Comparison of ENCODE assay signal across 8 cellular contexts in genomic region chr17:41918392-41919164, GRCh38. TPM values are rescaled to one million over a fixed set of nuclear protein-coding genes. Genes with fewer than 3 reads are reported as not detected.
A peak's percentile ranks its signal among the peaks of the same experiment; 100 is the strongest.
DNase-seq lines count a peak whose midpoint lies in the region; ATAC-seq and TF ChIP-seq lines count a peak whose summit lies in the region.

ACLY (minus strand) TSS chr17:41918951; CDS start chr17:41913873, 5,078 bp downstream.

- peaks cover 6% of the 10 kb centered on the region for H3K36me3 ChIP-seq in H7 (replicated peaks; ENCODE audit: control insufficient read depth, insufficient read depth, low read length)
- peaks cover 47% of the 10 kb centered on the region for H3K36me3 ChIP-seq in MG63
- peaks cover 2% of the 10 kb centered on the region for H3K36me3 ChIP-seq in SJCRH30
- peaks cover 14% of the 10 kb centered on the region for H3K36me3 ChIP-seq in neuron (ENCODE audit: insufficient read depth, low read length)
- H3K36me3 ChIP-seq in subcutaneous abdominal adipose tissue (ENCODE audit: control insufficient read depth in 5 of 5, insufficient read depth in 5 of 5, low read length in 5 of 5), result peaks cover 0 to 4% (median 2%) of the 10 kb centered on the region in 5 donors

- DNase-seq in ELF-1 (ENCODE audit: low read depth, low spot score) (peak; percentile 99), H7 (peak; percentile 100), MG63 (peak; percentile 98), SJCRH30 (peak; percentile 97 to 98), foreskin keratinocyte (peak; percentile 86 to 93)
- peak; percentile 94 for DNase-seq in activated gamma-delta T cell treated with anti-CD3 and anti-CD28 coated beads, Interleukin-2, amount 50 U/mL, for 16 hours (ENCODE audit: low read depth)

- H3K9me3 ChIP-seq in MG63 (no peaks in the 10 kb centered on the region), SJCRH30 (replicated peaks) (no peaks in the 10 kb centered on the region), neuron (ENCODE audit: low read length) (no peaks in the 10 kb centered on the region), subcutaneous abdominal adipose tissue (ENCODE audit: control insufficient read depth in 5 of 5, low read length in 5 of 5) (no peaks in the 10 kb centered on the region)

- H3K27ac ChIP-seq in SJCRH30, result peak within 1 kb of the TSS; percentile 69
- peak within 1 kb of the TSS; percentile 71 for H3K27ac ChIP-seq in foreskin keratinocyte
- peak within 1 kb of the TSS; percentile 95 for H3K27ac ChIP-seq in subcutaneous abdominal adipose tissue (ENCODE audit: low read depth, low read length)

- H3K27me3 ChIP-seq in H7 (ENCODE audit: control insufficient read depth, insufficient read depth, low read length), result no peaks in the 10 kb centered on the region
- no peaks in the 10 kb centered on the region for H3K27me3 ChIP-seq in MG63
- no peaks in the 10 kb centered on the region for H3K27me3 ChIP-seq in SJCRH30
- no peaks in the 10 kb centered on the region for H3K27me3 ChIP-seq in foreskin keratinocyte
- no peaks in the 10 kb centered on the region for H3K27me3 ChIP-seq in neuron (ENCODE audit: insufficient read depth, low read length)
- no peaks in the 10 kb centered on the region for H3K27me3 ChIP-seq in subcutaneous abdominal adipose tissue (ENCODE audit: control insufficient read depth in 5 of 5, insufficient read depth in 4 of 5, low read length in 5 of 5)

- peak within 1 kb of the TSS; percentile 44 to 92 (median 88) for H3K9ac ChIP-seq in subcutaneous abdominal adipose tissue (ENCODE audit: low read length in 5 of 5)

- H3K4me1 ChIP-seq in SJCRH30 (peaks cover 9% of the 10 kb centered on the region; the same call in 1 of the 2 replicates), foreskin keratinocyte (peaks cover 12% of the 10 kb centered on the region), neuron (ENCODE audit: insufficient read depth, low read length) (peaks cover 24% of the 10 kb centered on the region), subcutaneous abdominal adipose tissue (ENCODE audit: control insufficient read depth in 5 of 5, insufficient read depth in 5 of 5, low read length in 5 of 5) (peaks cover 5 to 60% (median 41%) of the 10 kb centered on the region in 5 donors)

- no peak for TF ChIP-seq CTCF in foreskin keratinocyte (conservative IDR thresholded peaks at IDR 0.05)

- peak; percentile 89 for ATAC-seq in foreskin keratinocyte

- H2AFZ ChIP-seq in neuron (ENCODE audit: low read depth, low read length), result peak within 1 kb of the TSS; percentile 81

- H3K4me3 ChIP-seq in H7 (ENCODE audit: insufficient read depth, low read depth, low read length) (peak within 1 kb of the TSS; percentile 100), MG63 (peak within 1 kb of the TSS; percentile 99), SJCRH30 (peak within 1 kb of the TSS; percentile 92), neuron (ENCODE audit: low read length) (peak within 1 kb of the TSS; percentile 90), subcutaneous abdominal adipose tissue (ENCODE audit: low read depth in 1 of 5, low read length in 5 of 5) (peak within 1 kb of the TSS; percentile 80 to 97 (median 84))

RNA-seq across cellular contexts. Expression of gene ACLY, which starts in this region (rescaled TPM):
- total RNA-seq in H7 (2014; rRNA removed; shearing (Covaris generic)), result 235 and 260 TPM in 2 replicates
- 151 and 195 TPM in 2 replicates for total RNA-seq in MG63 (2014; rRNA removed; shearing (Covaris generic); ENCODE audit: low replicate concordance)
- total RNA-seq in SJCRH30 (2014; rRNA removed; shearing (Covaris generic)), result 137 and 141 TPM in 2 replicates
- 315 and 395 TPM in 2 replicates for total RNA-seq in foreskin keratinocyte
- 103 and 149 TPM in 2 replicates for polyA plus RNA-seq in foreskin keratinocyte

Comparison
In these comparisons a context has a peak if more than half of its experiments do, and no peak if none do; other contexts are left out.
1. Peak in every context shown above with its lines: DNase-seq, ATAC-seq, H3K4me3 ChIP-seq and H3K27ac ChIP-seq.